ENCODE assay signal across 23 cellular contexts in genomic region chr17:80839401-80839800, GRCh38.
A peak's percentile ranks its signal among the peaks of the same experiment; 100 is the strongest.
DNase-seq lines count a peak whose midpoint lies in the region; TF ChIP-seq lines count a peak whose summit lies in the region.
"Had no signal": no experiment of that assay in that cellular context is flagged by ENCODE, and none has a peak within 500 bp of the region (broad histone marks: within the 10 kb centered on the region; RNA-seq: fewer than 3 reads in every experiment).

No MANE protein-coding gene starts in this region.

- intact Hi-C loops in ascending aorta (cut with DNase I), result no loop called here

- no peak for TF ChIP-seq CTCF in ascending aorta (IDR thresholded peaks at IDR 0.05)

- DNase-seq in G401 (ENCODE audit: low spot score) (peak; percentile 78), inferior parietal cortex (ENCODE audit: extremely low spot score) (peak; percentile 20), OCI-M1 (lab: John Stamatoyannopoulos, UW) (no peak), HAP-1 (ENCODE audit: low spot score in 2 of 2) (no peak), ascending aorta (ENCODE audit: low spot score in 2 of 2) (no peak)
- DNase-seq: activated CD4-positive, alpha-beta T cell treated with anti-CD3 and anti-CD28 coated beads for 48 hours; effector CD4-positive, alpha-beta T cell; glutamatergic neuron; MM.1S; naive thymus-derived CD8-positive, alpha-beta T cell; NCI-H1417; NCI-H82; stimulated activated CD4-positive, alpha-beta T cell treated with anti-CD3 and anti-CD28 coated beads, Interleukin-4, amount 100 ng/mL, for 4 hours; T1000; transverse colon; WERI-Rb-1 had no signal

- H3K4me3 ChIP-seq in HAP-1, result no peak overlapping the region
- H3K4me3 ChIP-seq in ascending aorta, result no peak overlapping the region
- H3K4me3 ChIP-seq: BLaER1, psoas muscle, sigmoid colon, SJSA1, transverse colon had no signal

- H3K36me3 ChIP-seq in KOPT-K1 (ENCODE audit: insufficient read depth, low read length), result peaks cover 41% of the 10 kb centered on the region
- H3K36me3 ChIP-seq in HAP-1 (replicated peaks), result no peaks in the 10 kb centered on the region
- H3K36me3 ChIP-seq in ascending aorta, result peaks cover 8 to 19% of the 10 kb centered on the region in 2 donors
- H3K36me3 ChIP-seq: transverse colon had no signal

- H3K27me3 ChIP-seq in HAP-1 (ENCODE audit: low read depth), result no peaks in the 10 kb centered on the region
- no peaks in the 10 kb centered on the region for H3K27me3 ChIP-seq in ascending aorta
- H3K27me3 ChIP-seq: sigmoid colon, SJSA1, transverse colon had no signal

- no peaks in the 10 kb centered on the region for H3K4me1 ChIP-seq in HAP-1
- H3K4me1 ChIP-seq in ascending aorta, result no peaks in the 10 kb centered on the region
- H3K4me1 ChIP-seq: SJSA1 had no signal

- H3K9me3 ChIP-seq in KOPT-K1 (ENCODE audit: insufficient read depth, low read length, poor library complexity, severe bottlenecking) (no peaks in the 10 kb centered on the region), HAP-1 (no peaks in the 10 kb centered on the region), ascending aorta (no peaks in the 10 kb centered on the region)
- H3K9me3 ChIP-seq: BLaER1, psoas muscle, sigmoid colon, SJSA1, transverse colon had no signal

- H3K27ac ChIP-seq in KOPT-K1 (ENCODE audit: low read depth, low read length, poor library complexity, severe bottlenecking), result peak overlapping the region; percentile 63
- H3K27ac ChIP-seq in angular gyrus (ENCODE audit: low read depth, low read length), result peak overlapping the region; percentile 50
- no peak overlapping the region for H3K27ac ChIP-seq in ascending aorta
- H3K27ac ChIP-seq: BLaER1, KMS-11, psoas muscle, sigmoid colon, SJSA1, transverse colon, WERI-Rb-1 had no signal

- in situ Hi-C loops in G401 (cut with HindIII; ENCODE audit: low sequenced_read_pairs), result no loop called here
- in situ Hi-C loops in HAP-1 (cut with MboI; ENCODE audit: low sequenced_read_pairs), result no loop called here

Comparison
In these comparisons a context has a peak if more than half of its experiments do, and no peak if none do; other contexts are left out.
1. DNase-seq: peak in G401 (single experiment) and inferior parietal cortex (single experiment); none in OCI-M1 (single experiment), HAP-1 (0 of 2) and ascending aorta (0 of 2).
2. H3K27ac ChIP-seq: peak in KOPT-K1 (single experiment) and angular gyrus (single experiment); none in ascending aorta (0 of 2).